Comparison of ENCODE assay signal across 8 cellular contexts in genomic region chr3:127074900-127075360, GRCh38.
DNase-seq lines count a peak whose midpoint lies in the region; ATAC-seq and TF ChIP-seq lines count a peak whose summit lies in the region.

No MANE protein-coding gene starts in this region.

- H3K36me3 Mint-ChIP-seq in HFFc6 (ENCODE audit: low read depth): peaks cover 6% of the 10 kb centered on the region; the same call in 1 of the 2 replicates
- no peaks in the 10 kb centered on the region for H3K36me3 Mint-ChIP-seq in natural killer cell treated with Interleukin-12 subunit alpha and Interleukin-12 subunit beta and Interleukin-15 and Interleukin-18, amount 100 ng/mL, for 72 hours

- dilution Hi-C loops in mammary epithelial cell (cut with HindIII; ENCODE audit: low sequenced_read_pairs): loop anchor here (5.0 kb wide), 1 partner anchor 88 kb away; no protein-coding TSS in a partner anchor

- H3K4me3 ChIP-seq in NB4 (ENCODE audit: low read depth, low read length): peak overlapping the region; percentile 3
- H3K4me3 ChIP-seq in mammary epithelial cell (replicated peaks in 1 of 3; ENCODE audit: insufficient read depth in 1 of 3, low read depth in 2 of 3, low read length in 3 of 3): peak overlapping the region in 1 of 3 experiments; percentile 28

- H3K4me1 ChIP-seq in mammary epithelial cell (ENCODE audit: insufficient read depth, low read length): peaks cover 38% of the 10 kb centered on the region

- H3K79me2 ChIP-seq in mammary epithelial cell (ENCODE audit: insufficient read depth, low read length): no peaks in the 10 kb centered on the region

- ATAC-seq in natural killer cell treated with Interleukin-12 subunit alpha and Interleukin-12 subunit beta and Interleukin-15 and Interleukin-18, amount 100 ng/mL, for 72 hours: peak; percentile 43 to 56
- no peak for ATAC-seq in HG03439 (IDR thresholded peaks at IDR 0.05; ENCODE audit: unreplicated experiment)

- TF ChIP-seq CTCF in HFFc6 (IDR thresholded peaks at IDR 0.05) (no peak), NB4 (IDR thresholded peaks at IDR 0.05; ENCODE audit: low read depth, low read length) (no peak), mammary epithelial cell (conservative IDR thresholded peaks at IDR 0.05 in 1 of 2, IDR thresholded peaks at IDR 0.05 in 1 of 2; ENCODE audit: extremely low read depth in 1 of 2, insufficient read depth in 1 of 2, low read depth in 1 of 2, low read length in 2 of 2) (no peak)

- H3K9ac ChIP-seq in mammary epithelial cell (ENCODE audit: insufficient read depth, low read length): peak overlapping the region; percentile 88

- peak overlapping the region; percentile 70 for H2AFZ ChIP-seq in mammary epithelial cell (ENCODE audit: low read depth, low read length)

- H3K9me3 ChIP-seq in mammary epithelial cell (replicated peaks; ENCODE audit: insufficient read depth, low read length): peaks cover 7% of the 10 kb centered on the region

- H4K20me1 ChIP-seq in mammary epithelial cell (ENCODE audit: insufficient read depth, low read length): no peaks in the 10 kb centered on the region

- peak overlapping the region; percentile 92 for H3K4me2 ChIP-seq in mammary epithelial cell (ENCODE audit: insufficient read depth, low read depth, low read length)

- DNase-seq in activated effector memory CD4-positive, alpha-beta T cell treated with anti-CD3 and anti-CD28 coated beads, Interleukin-2, amount 50 U/mL, for 16 hours: peak; percentile 42
- no peak for DNase-seq in activated effector memory CD4-positive, alpha-beta T cell treated with Interleukin-2 at 50 U/mL for 16 hours
- peak; percentile 89 for DNase-seq in HFFc6
- peak; percentile 96 for DNase-seq in NB4 (ENCODE audit: low read depth)
- peak; percentile 94 for DNase-seq in mammary epithelial cell
- DNase-seq in natural killer cell treated with Interleukin-12 subunit alpha and Interleukin-12 subunit beta and Interleukin-15 and Interleukin-18, amount 100 ng/mL, for 72 hours (ENCODE audit: low spot score): peak; percentile 31
- no peak for DNase-seq in anterior cingulate cortex (lab: John Stamatoyannopoulos, UW)

- peak overlapping the region; percentile 99 for H3K27ac ChIP-seq in mammary epithelial cell (ENCODE audit: insufficient read depth, low read depth, low read length)

- H3K27ac Mint-ChIP-seq in HFFc6: no peak overlapping the region
- H3K27ac Mint-ChIP-seq in natural killer cell treated with Interleukin-12 subunit alpha and Interleukin-12 subunit beta and Interleukin-15 and Interleukin-18, amount 100 ng/mL, for 72 hours: no peak overlapping the region

- WGBS in mammary epithelial cell (ENCODE audit: low coverage, missing lambda C conversion rate): 0% methylated on average over 1 of the region's 4 CpGs

- no peaks in the 10 kb centered on the region for H3K27me3 ChIP-seq in mammary epithelial cell (ENCODE audit: insufficient read depth, low read length)

- H3K27me3 Mint-ChIP-seq in HFFc6 (ENCODE audit: insufficient read depth): peaks cover 39% of the 10 kb centered on the region
- peaks cover 0 to 4% of the 10 kb centered on the region in 2 donors for H3K27me3 Mint-ChIP-seq in natural killer cell treated with Interleukin-12 subunit alpha and Interleukin-12 subunit beta and Interleukin-15 and Interleukin-18, amount 100 ng/mL, for 72 hours

- BruUV-seq in mammary epithelial cell (replicated peaks; lab: Mats Ljungman, UMichigan): TSS peak; percentile 95

- no peak overlapping the region for H3K4me3 Mint-ChIP-seq in HFFc6
- no peak overlapping the region for H3K4me3 Mint-ChIP-seq in natural killer cell treated with Interleukin-12 subunit alpha and Interleukin-12 subunit beta and Interleukin-15 and Interleukin-18, amount 100 ng/mL, for 72 hours

- no peak for TF ChIP-seq POLR2A in NB4 (IDR thresholded peaks at IDR 0.05; ENCODE audit: extremely low read depth, insufficient read length)

- peaks cover 11% of the 10 kb centered on the region for H3K9me3 Mint-ChIP-seq in HFFc6
- no peaks in the 10 kb centered on the region for H3K9me3 Mint-ChIP-seq in natural killer cell treated with Interleukin-12 subunit alpha and Interleukin-12 subunit beta and Interleukin-15 and Interleukin-18, amount 100 ng/mL, for 72 hours

- CTCF ChIA-PET in mammary epithelial cell (lab: Charles Lee; ENCODE audit: low non-redundant PET): interaction anchor here (0.5 to 1.6 kb wide), 4 partner anchors 55 to 438 kb away, joined by 3 read pairs; no protein-coding TSS in a partner anchor

- in situ Hi-C loops in mammary epithelial cell (cut with MboI; ENCODE audit: low sequenced_read_pairs in 2 of 2): no loop called here

- H3K4me1 Mint-ChIP-seq in HFFc6 (ENCODE audit: low read depth): peaks cover 12% of the 10 kb centered on the region; the same call in 1 of the 2 replicates
- peaks cover 9% of the 10 kb centered on the region in 2 donors for H3K4me1 Mint-ChIP-seq in natural killer cell treated with Interleukin-12 subunit alpha and Interleukin-12 subunit beta and Interleukin-15 and Interleukin-18, amount 100 ng/mL, for 72 hours (ENCODE audit: low read depth in 2 of 2)

- H3K36me3 ChIP-seq in mammary epithelial cell (ENCODE audit: insufficient read depth, low read length): no peaks in the 10 kb centered on the region

- intact Hi-C loops in mammary epithelial cell (cut with micrococcal nuclease): loop anchor here (1.0 kb wide), 1 partner anchor 32 kb away; no protein-coding TSS in a partner anchor

Comparison
In these comparisons a context has a peak if more than half of its experiments do, and no peak if none do; other contexts are left out.
1. DNase-seq: peak in activated effector memory CD4-positive, alpha-beta T cell treated with anti-CD3 and anti-CD28 coated beads, Interleukin-2, amount 50 U/mL, for 16 hours (single experiment), HFFc6 (single experiment), NB4 (single experiment), mammary epithelial cell (single experiment) and natural killer cell treated with Interleukin-12 subunit alpha and Interleukin-12 subunit beta and Interleukin-15 and Interleukin-18, amount 100 ng/mL, for 72 hours (single experiment); none in activated effector memory CD4-positive, alpha-beta T cell treated with Interleukin-2 at 50 U/mL for 16 hours (single experiment) and anterior cingulate cortex (0 of 58).